Comparison of ENCODE assay signal across 8 cellular contexts in the genomic region with DNA sequence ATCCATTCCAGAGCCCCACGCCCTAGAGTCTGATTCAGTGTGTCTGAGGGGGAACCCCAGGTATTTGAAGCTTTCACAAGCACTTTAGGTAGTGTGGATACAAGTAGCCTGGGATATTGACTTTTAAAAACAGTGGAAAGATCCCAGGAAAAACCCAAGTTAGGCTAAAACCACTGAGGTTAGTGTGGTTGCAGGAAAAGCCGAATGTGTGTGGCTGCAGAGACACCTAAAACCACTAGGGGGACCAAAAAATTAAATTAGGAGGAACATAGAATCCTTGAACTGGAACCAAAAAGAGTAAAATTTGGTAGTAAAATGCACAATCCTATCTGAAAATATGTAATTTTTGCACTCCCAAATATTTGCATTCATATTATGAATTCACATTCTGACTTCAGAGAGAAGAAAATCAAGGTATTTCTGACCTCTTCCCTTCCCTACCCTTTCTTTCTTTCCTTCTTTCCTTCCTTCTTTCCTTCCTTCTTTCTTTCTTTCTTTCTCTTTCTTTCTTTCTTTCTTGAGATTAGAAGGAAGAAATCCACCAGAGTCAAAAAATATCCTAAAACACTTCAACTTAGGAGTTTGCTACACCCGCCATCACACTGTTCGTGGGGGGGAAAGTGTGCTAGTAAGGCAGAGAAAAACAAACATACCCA. TPM values are rescaled to one million over a fixed set of nuclear protein-coding genes. Genes with fewer than 3 reads are reported as not detected.
DNase-seq lines count a peak whose midpoint lies in the region; ATAC-seq and TF ChIP-seq lines count a peak whose summit lies in the region.

No MANE protein-coding gene starts in this region.

- no peak overlapping the region for H3K27ac ChIP-seq in CD8-positive, alpha-beta T cell (ENCODE audit: low read depth, low read length)
- no peak overlapping the region for H3K27ac ChIP-seq in effector memory CD4-positive, alpha-beta T cell (ENCODE audit: insufficient read depth, low read length, poor library complexity, severe bottlenecking)

- H3K27me3 ChIP-seq in CD8-positive, alpha-beta T cell (ENCODE audit: insufficient read depth, low read length) = no peaks in the 10 kb centered on the region
- H3K27me3 ChIP-seq in effector memory CD4-positive, alpha-beta T cell (replicated peaks; ENCODE audit: control insufficient read depth, insufficient read depth, low read length, poor library complexity, severe bottlenecking) = no peaks in the 10 kb centered on the region

- no peak overlapping the region for H3K27ac Mint-ChIP-seq in CD8-positive, alpha-beta T cell
- no peak overlapping the region for H3K27ac Mint-ChIP-seq in type B pancreatic cell

- POLR2A ChIA-PET in CD8-positive, alpha-beta T cell (lab: Charles Lee) = no interaction called here

- H3K36me3 ChIP-seq in CD8-positive, alpha-beta T cell (ENCODE audit: insufficient read depth, low read length) = no peaks in the 10 kb centered on the region
- H3K36me3 ChIP-seq in effector memory CD4-positive, alpha-beta T cell (ENCODE audit: control insufficient read depth, insufficient read depth, low read length) = no peaks in the 10 kb centered on the region

- intact Hi-C loops in CD8-positive, alpha-beta T cell (cut with DNase I, micrococcal nuclease) = loop anchor here (1.0 to 5.0 kb wide), 6 partner anchors 140 to 722 kb away; a partner anchor contains a TSS

- peaks cover 2% of the 10 kb centered on the region for H3K4me1 Mint-ChIP-seq in CD8-positive, alpha-beta T cell (ENCODE audit: low read depth)
- H3K4me1 Mint-ChIP-seq in type B pancreatic cell (ENCODE audit: unreplicated experiment) = no peaks in the 10 kb centered on the region

- no peak for ATAC-seq in CD8-positive, alpha-beta T cell
- ATAC-seq in GM18511 (IDR thresholded peaks at IDR 0.05; ENCODE audit: unreplicated experiment) = peak; percentile 74
- peak; percentile 71 for ATAC-seq in HG03039 (IDR thresholded peaks at IDR 0.05; ENCODE audit: unreplicated experiment)

- TF ChIP-seq CTCF in CD8-positive, alpha-beta T cell (IDR thresholded peaks at IDR 0.05) = peak; percentile 71
- peak; percentile 87 for TF ChIP-seq CTCF in type B pancreatic cell (conservative IDR thresholded peaks at IDR 0.05)

- no peaks in the 10 kb centered on the region for H3K4me1 ChIP-seq in CD8-positive, alpha-beta T cell (ENCODE audit: insufficient read depth, low read length)
- H3K4me1 ChIP-seq in effector memory CD4-positive, alpha-beta T cell (ENCODE audit: control insufficient read depth, insufficient read depth, low read length, poor library complexity, severe bottlenecking) = no peaks in the 10 kb centered on the region

- DNase-seq in CD8-positive, alpha-beta T cell = no peak
- peak; percentile 33 for DNase-seq in SK-MEL-5 (ENCODE audit: low read depth, low spot score)
- DNase-seq in glomerular visceral epithelial cell (ENCODE audit: extremely low spot score) = peak; percentile 23
- no peak for DNase-seq in type B pancreatic cell (ENCODE audit: extremely low spot score, unreplicated experiment)
- DNase-seq in effector memory CD4-positive, alpha-beta T cell = no peak
- DNase-seq in NOMO-1 treated with DMSO at 0.1 percent for 48 hours (lab: John Stamatoyannopoulos, UW; ENCODE audit: unreplicated experiment) = no peak

- peaks cover 3% of the 10 kb centered on the region for H3K27me3 Mint-ChIP-seq in CD8-positive, alpha-beta T cell (ENCODE audit: low read depth)
- peaks cover 6% of the 10 kb centered on the region for H3K27me3 Mint-ChIP-seq in type B pancreatic cell

- in situ Hi-C loops in SK-MEL-5 (cut with HindIII; ENCODE audit: low pct_unique_long_range_greater_than_20kb, low sequenced_read_pairs) = no loop called here

- no peak overlapping the region for H3K4me3 ChIP-seq in CD8-positive, alpha-beta T cell (ENCODE audit: low read depth, low read length)
- H3K4me3 ChIP-seq in effector memory CD4-positive, alpha-beta T cell (ENCODE audit: insufficient read depth, low read depth, low read length, poor library complexity, severe bottlenecking) = no peak overlapping the region

- no peak overlapping the region for H3K4me3 Mint-ChIP-seq in CD8-positive, alpha-beta T cell
- H3K4me3 Mint-ChIP-seq in type B pancreatic cell = no peak overlapping the region

- no peaks in the 10 kb centered on the region for H3K36me3 Mint-ChIP-seq in CD8-positive, alpha-beta T cell
- H3K36me3 Mint-ChIP-seq in type B pancreatic cell = no peaks in the 10 kb centered on the region

- CTCF ChIA-PET in CD8-positive, alpha-beta T cell (lab: Charles Lee) = interaction anchor here (1.1 kb wide), 1 partner anchor 21 kb away, joined by 3 read pairs; no protein-coding TSS in a partner anchor

- H3K9me3 ChIP-seq in CD8-positive, alpha-beta T cell (ENCODE audit: low read length) = no peaks in the 10 kb centered on the region
- H3K9me3 ChIP-seq in effector memory CD4-positive, alpha-beta T cell (ENCODE audit: control insufficient read depth, low read length) = no peaks in the 10 kb centered on the region

- no peaks in the 10 kb centered on the region for H3K9me3 Mint-ChIP-seq in CD8-positive, alpha-beta T cell
- no peaks in the 10 kb centered on the region for H3K9me3 Mint-ChIP-seq in type B pancreatic cell

RNA-seq across cellular contexts. Expression of a gene that starts 37.8 kb away (rescaled TPM):
- total RNA-seq in CD8-positive, alpha-beta T cell = not detected
- not detected in 2 replicates for total RNA-seq in SK-MEL-5 (2014; rRNA removed; shearing (Covaris generic))
- polyA plus RNA-seq in SK-MEL-5 (2015; cell fraction: cytosol; rRNA removed) = 0.24 TPM in 1 of 2 replicates, not detected in the other
- polyA plus RNA-seq in SK-MEL-5 (2015; cell fraction: nucleus; rRNA removed) = 0.36 and 0.41 TPM in 2 replicates
- total RNA-seq in type B pancreatic cell (ENCODE audit: low replicate concordance) = 0.82 and 10.7 TPM in 2 replicates

Comparison
In these comparisons a context has a peak if more than half of its experiments do, and no peak if none do; other contexts are left out.
1. DNase-seq: peak in SK-MEL-5 (single experiment) and glomerular visceral epithelial cell (single experiment); none in CD8-positive, alpha-beta T cell (0 of 7), type B pancreatic cell (single experiment), effector memory CD4-positive, alpha-beta T cell (0 of 3) and NOMO-1 treated with DMSO at 0.1 percent for 48 hours (single experiment).